In genomic region chr4:136136566-136136965, GRCh38 we compare ENCODE assay signal across 24 cellular contexts.
"Had no signal": no experiment of that assay in that cellular context is flagged by ENCODE, and none has a peak within 500 bp of the region (broad histone marks: within the 10 kb centered on the region; RNA-seq: fewer than 3 reads in every experiment).

No MANE protein-coding gene starts in this region.

- ATAC-seq: mucosa of descending colon; naive thymus-derived CD4-positive, alpha-beta T cell; natural killer cell treated with Interleukin-12 subunit alpha and Interleukin-12 subunit beta and Interleukin-15 and Interleukin-18, amount 100 ng/mL, for 72 hours; pancreas; right cardiac atrium; stimulated activated effector memory CD8-positive, alpha-beta T cell treated with anti-CD3 and anti-CD28 coated beads, Interleukin-12 subunit alpha, Interleukin-12 subunit beta, amount 100 ng/mL, for 72 hours; upper lobe of right lung had no signal

- H3K9me3 ChIP-seq: left ventricle myocardium inferior, mucosa of descending colon, pancreas, prostate gland, sigmoid colon, spleen, suprapubic skin, thoracic aorta, tibial artery, upper lobe of right lung had no signal

- H3K27ac ChIP-seq: left ventricle myocardium inferior, pancreas, prostate gland, sigmoid colon, spleen, suprapubic skin, thoracic aorta, tibial artery, upper lobe of right lung had no signal

- H3K36me3 ChIP-seq: left ventricle myocardium inferior, pancreas, prostate gland, sigmoid colon, spleen, suprapubic skin, thoracic aorta, tibial artery, upper lobe of right lung had no signal

- DNase-seq: islet precursor cell; left ventricle myocardium inferior; midbrain; mucosa of descending colon; naive thymus-derived CD4-positive, alpha-beta T cell; nucleus accumbens; pancreas; posterior cingulate gyrus; retina; right cardiac atrium; sigmoid colon; small intestine; spleen; stimulated activated CD4-positive, alpha-beta T cell treated with anti-CD3 and anti-CD28 coated beads, Interleukin-4, amount 100 ng/mL, for 24 hours; stimulated activated naive CD4-positive, alpha-beta T cell; tibial artery; trophoblast cell; upper lobe of right lung had no signal

- H3K4me1 ChIP-seq: left ventricle myocardium inferior, pancreas, prostate gland, sigmoid colon, spleen, suprapubic skin, tibial artery, upper lobe of right lung had no signal

- H3K4me3 ChIP-seq: left ventricle myocardium inferior, lung, mucosa of descending colon, pancreas, prostate gland, sigmoid colon, spleen, suprapubic skin, thoracic aorta, tibial artery, upper lobe of right lung had no signal

- H3K27me3 ChIP-seq: sigmoid colon, spleen, suprapubic skin, tibial artery, upper lobe of right lung had no signal
